16 cellular contexts compared by ENCODE assay signal in genomic region chr7:106814887-106815286, GRCh38.
"Had no signal": no experiment of that assay in that cellular context is flagged by ENCODE, and none has a peak within 500 bp of the region (broad histone marks: within the 10 kb centered on the region; RNA-seq: fewer than 3 reads in every experiment).

No MANE protein-coding gene starts in this region.

- H3K4me3 ChIP-seq: heart left ventricle, psoas muscle, right lobe of liver, thoracic aorta had no signal

- H3K9me3 ChIP-seq: heart left ventricle, psoas muscle, right lobe of liver, thoracic aorta had no signal

- H3K4me1 ChIP-seq: psoas muscle, right lobe of liver had no signal

- H3K36me3 ChIP-seq: heart left ventricle, right lobe of liver, thoracic aorta had no signal

- H3K27me3 ChIP-seq: heart left ventricle, right lobe of liver had no signal

- DNase-seq: heart left ventricle; hippocampal formation; mesendoderm; naive thymus-derived CD4-positive, alpha-beta T cell; nephron progenitor cell; psoas muscle; retina; right lobe of liver; stimulated activated CD4-positive, alpha-beta T cell treated with anti-CD3 and anti-CD28 coated beads, Interleukin-15, amount 100 ng/mL, for 24 hours; stimulated activated CD4-positive, alpha-beta T cell treated with anti-CD3 and anti-CD28 coated beads, Interleukin-1b, Interleukin-23, amount 100 ng/mL, for 48 hours; stimulated activated CD4-positive, alpha-beta T cell treated with anti-CD3 and anti-CD28 coated beads, Interleukin-4, amount 100 ng/mL, for 4 hours; stimulated activated naive B cell treated with anti-CD40 and anti-IgM and Interleukin-4, amounts not matched to agents 10 μg/mL and 1 μg/mL and 100 μg/mL, for 72 hours; stimulated activated naive CD8-positive, alpha-beta T cell treated with anti-CD3 and anti-CD28 coated beads, Interleukin-15, amount 100 ng/mL, for 72 hours; trophoblast cell had no signal

- FAIRE-seq: frontal cortex had no signal

- H3K27ac ChIP-seq: heart left ventricle, psoas muscle, right lobe of liver, thoracic aorta had no signal
